21 cellular contexts compared by ENCODE assay signal in the genomic region with DNA sequence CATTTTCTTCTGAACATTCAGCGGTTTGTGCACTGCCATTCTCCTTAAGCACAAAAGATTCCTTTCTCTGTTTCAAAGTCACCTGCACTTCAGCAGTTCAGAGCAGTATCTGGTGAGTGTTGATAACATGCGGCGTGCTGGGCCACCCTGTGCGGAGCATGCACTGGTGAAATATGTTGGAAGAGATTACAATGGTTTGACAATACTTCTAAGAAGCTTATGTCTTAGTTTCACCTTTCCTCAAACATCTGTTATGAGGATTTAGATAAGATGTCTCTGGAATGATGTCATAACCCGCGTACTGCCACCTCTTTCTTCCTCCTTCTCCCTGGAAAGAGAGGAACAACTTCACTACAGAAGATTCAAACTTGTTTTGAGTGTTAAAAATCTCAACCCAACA.
"Had no signal": no experiment of that assay in that cellular context is flagged by ENCODE, and none has a peak within 500 bp of the region (broad histone marks: within the 10 kb centered on the region; RNA-seq: fewer than 3 reads in every experiment).

No MANE protein-coding gene starts in this region.

- FAIRE-seq: HTR-8/SVneo had no signal

- ATAC-seq: Panc1, PC-3, Right ventricle myocardium inferior had no signal

- H3K4me3 ChIP-seq: MG63, SJSA1, SK-N-MC had no signal

- H3K9me3 ChIP-seq: MG63, SJSA1 had no signal

- H3K27me3 ChIP-seq: MG63, SJSA1 had no signal

- DNase-seq: Karpas-422, KG1, MG63, NCI-H1092 treated with DMSO at 0.1 percent for 48 hours, NCI-H1436, NCI-H1694, NCI-H187 treated with DMSO at 0.1 percent for 48 hours, NCI-H2029 treated with DMSO at 0.1 percent for 48 hours, NCI-H2171 treated with DMSO at 0.1 percent for 48 hours, NCI-H345, NCI-H446 treated with DMSO at 0.1 percent for 48 hours, NCI-H510A treated with DMSO at 0.1 percent for 48 hours, NCI-H526, PC-3, SIG-M5 had no signal

- H3K27ac ChIP-seq: HL-60, SJSA1, SK-N-MC had no signal

- H3K36me3 ChIP-seq: MG63, SJSA1 had no signal

- H3K4me1 ChIP-seq: SJSA1 had no signal
